3 cellular contexts compared by ENCODE assay signal in genomic region chr7:100555153-100555552, GRCh38. TPM values are rescaled to one million over a fixed set of nuclear protein-coding genes. Genes with fewer than 3 reads are reported as not detected.
"Had no signal": no experiment of that assay in that cellular context is flagged by ENCODE, and none has a peak within 500 bp of the region (broad histone marks: within the 10 kb centered on the region; RNA-seq: fewer than 3 reads in every experiment).

No MANE protein-coding gene starts in this region.

RNA-seq across cellular contexts. Expression of gene SAP25, which starts 18.5 kb away (rescaled TPM):
- total RNA-seq: body of pancreas, fibroblast of lung, kidney epithelial cell had no signal
